1 cellular context compared by ENCODE assay signal in the genomic region with DNA sequence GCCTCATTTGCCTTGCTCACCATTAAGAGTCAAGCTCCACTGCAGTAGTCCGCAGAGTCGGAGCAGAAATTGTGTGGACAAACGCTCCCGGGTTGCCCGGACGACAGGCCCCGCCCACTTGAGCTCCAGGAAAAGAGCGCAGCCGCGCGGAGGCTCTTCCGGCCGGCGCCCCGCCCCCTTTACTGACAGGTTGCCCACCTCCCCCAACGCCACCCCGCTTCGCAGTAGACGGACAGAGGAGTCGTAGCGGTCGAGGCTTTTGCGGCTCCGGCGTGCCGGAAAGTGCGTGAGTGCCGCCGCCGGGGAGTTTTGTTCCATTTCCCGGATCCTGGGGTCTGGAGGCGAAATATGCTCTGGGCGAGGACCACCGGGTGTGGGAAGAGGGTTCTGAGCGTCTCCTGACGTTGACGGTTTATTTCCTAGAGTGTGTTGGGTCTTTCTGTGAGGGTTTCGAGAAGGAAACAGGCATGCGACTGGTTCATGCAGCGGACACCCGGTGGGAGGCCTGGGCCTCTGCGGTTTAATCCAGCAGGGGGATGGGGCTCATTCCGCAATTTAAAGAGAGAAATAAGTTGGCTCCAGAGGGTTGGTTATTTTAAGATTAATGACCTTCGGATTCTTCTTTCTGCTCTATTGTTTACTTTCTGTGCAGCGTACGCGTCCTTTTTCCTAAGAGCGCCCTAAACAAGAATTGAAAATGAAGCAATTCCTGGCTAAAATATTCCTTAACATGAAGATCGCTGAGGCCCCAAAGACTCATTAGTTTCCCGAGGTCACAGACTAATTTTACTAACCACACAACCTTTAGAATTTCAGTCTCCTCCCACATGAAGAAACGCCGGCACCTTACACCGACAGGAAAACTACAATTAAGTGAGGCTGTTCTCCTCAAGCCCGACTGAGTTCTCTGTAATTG.
TF ChIP-seq lines count a peak whose summit lies in the region.

A gene with protein sequence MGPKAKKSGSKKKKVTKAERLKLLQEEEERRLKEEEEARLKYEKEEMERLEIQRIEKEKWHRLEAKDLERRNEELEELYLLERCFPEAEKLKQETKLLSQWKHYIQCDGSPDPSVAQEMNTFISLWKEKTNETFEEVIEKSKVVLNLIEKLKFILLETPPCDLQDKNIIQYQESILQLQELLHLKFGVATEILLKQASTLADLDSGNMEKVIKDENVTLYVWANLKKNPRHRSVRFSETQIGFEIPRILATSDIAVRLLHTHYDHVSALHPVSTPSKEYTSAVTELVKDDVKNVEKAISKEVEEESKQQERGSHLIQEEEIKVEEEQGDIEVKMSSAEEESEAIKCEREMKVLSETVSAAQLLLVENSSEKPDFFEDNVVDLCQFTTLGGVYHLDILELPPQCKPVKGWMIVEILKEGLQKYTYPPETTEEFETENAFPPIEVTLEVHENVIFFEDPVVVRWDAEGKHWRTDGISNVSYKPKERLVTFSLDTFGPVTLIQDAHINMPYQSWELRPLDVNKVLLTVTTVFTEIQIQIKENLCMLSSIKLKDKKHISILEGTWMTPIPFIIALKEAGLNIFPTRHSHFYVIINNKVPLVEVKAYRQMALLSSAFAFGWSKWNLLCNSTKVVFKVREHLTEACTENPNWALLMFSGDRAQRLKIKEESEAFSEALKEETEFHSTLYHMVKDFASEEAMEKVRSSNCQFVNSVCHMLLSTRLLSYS (minus strand): TSS at position 105 of the 916 bp plus-strand sequence. CDS start 82 bp downstream, at position 23.
A gene with protein sequence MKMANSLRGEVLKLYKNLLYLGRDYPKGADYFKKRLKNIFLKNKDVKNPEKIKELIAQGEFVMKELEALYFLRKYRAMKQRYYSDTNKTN (plus strand): TSS at position 182 of the 916 bp plus-strand sequence. CDS start 8,720 bp downstream, outside the sequence.

TF ChIP-seq in IMR-90, 13 proteins besides CTCF, POLR2A, EP300 and RAD21:
- TF ChIP-seq MAZ (IDR thresholded peaks at IDR 0.05; ENCODE audit: borderline replicate concordance, low read depth, low read length) (peak; percentile 61; the same call in 1 of the 2 replicates), RCOR1 (IDR thresholded peaks at IDR 0.05; ENCODE audit: insufficient replicate concordance, low read length) (peak; percentile 5), NFE2L2 (IDR thresholded peaks at IDR 0.05; ENCODE audit: low read depth, low read length) (no peak), MXI1 (IDR thresholded peaks at IDR 0.05; ENCODE audit: borderline replicate concordance, low read depth, low read length) (peak; percentile 45; the same call in 1 of the 2 replicates), FOS (IDR thresholded peaks at IDR 0.05; ENCODE audit: low read depth, low read length) (no peak)
